ENCODE assay signal across 27 cellular contexts in genomic region chr3:9697892-9698291, GRCh38. TPM values are rescaled to one million over a fixed set of nuclear protein-coding genes. Genes with fewer than 3 reads are reported as not detected.
A peak's percentile ranks its signal among the peaks of the same experiment; 100 is the strongest.
DNase-seq lines count a peak whose midpoint lies in the region; ATAC-seq, FAIRE-seq and TF ChIP-seq lines count a peak whose summit lies in the region.
"Had no signal": no experiment of that assay in that cellular context is flagged by ENCODE, and none has a peak within 500 bp of the region (broad histone marks: within the 10 kb centered on the region; RNA-seq: fewer than 3 reads in every experiment).

No MANE protein-coding gene starts in this region.

- TF ChIP-seq RAD21 in GM12878 (IDR thresholded peaks at IDR 0.05; ENCODE audit: insufficient read depth, low read depth, low read length), result no peak

- CTCF ChIA-PET in GM12878 (lab: Yijun Ruan, JAX), result no interaction called here

- H3K4me1 ChIP-seq in GM12878 (ENCODE audit: control insufficient read depth, insufficient read depth, low read length) (no peaks in the 10 kb centered on the region), osteoblast (ENCODE audit: insufficient read depth, low read length) (no peaks in the 10 kb centered on the region), tibial artery (no peaks in the 10 kb centered on the region)
- H3K4me1 ChIP-seq: BLaER1, Caco-2 had no signal

- ATAC-seq in T-helper 17 cell, result no peak
- no peak for ATAC-seq in GM12878
- no peak for ATAC-seq in GM21576 (IDR thresholded peaks at IDR 0.05; ENCODE audit: unreplicated experiment)
- ATAC-seq: CD8-positive, alpha-beta T cell had no signal

- peaks cover 22% of the 10 kb centered on the region for H3K36me3 Mint-ChIP-seq in T-helper 17 cell (ENCODE audit: low read depth)

- H4K20me1 ChIP-seq in GM12878 (ENCODE audit: control insufficient read depth, insufficient read depth) (no peaks in the 10 kb centered on the region), osteoblast (ENCODE audit: insufficient read depth, low read length) (peaks cover under 1% of the 10 kb centered on the region)

- H3K27ac ChIP-seq in GM12878 (ENCODE audit: control insufficient read depth, insufficient read depth) (no peak overlapping the region), osteoblast (ENCODE audit: low read depth, low read length) (no peak overlapping the region), temporal lobe (ENCODE audit: low read depth, low read length) (peak overlapping the region; percentile 14), tibial artery (no peak overlapping the region)
- H3K27ac ChIP-seq: 22Rv1, BLaER1, C4-2B, GM23248 had no signal

- FAIRE-seq in GM12878 (lab: Jason Lieb, UNC), result no peak
- FAIRE-seq: A204.1, D721Med, GM12891, GM18507, H1 had no signal

- TF ChIP-seq POLR2A in GM12878 (IDR thresholded peaks at IDR 0.05; ENCODE audit: low read depth, low read length), result peak; percentile 49; the same call in 1 of the 2 replicates

- DNase-seq in T-helper 17 cell (no peak), GM12878 (ENCODE audit: low read depth, low spot score) (no peak), osteoblast (ENCODE audit: insufficient read length, low spot score, missing footprints) (peak; percentile 50), tibial artery (no peak), D341Med (ENCODE audit: low spot score) (no peak)
- DNase-seq: Caco-2; CD4-positive, CD25-positive, alpha-beta regulatory T cell; CD8-positive, alpha-beta T cell; DMS 273 treated with DMSO at 0.1 percent for 48 hours; DMS79; EL; GDM1; GM23248; H7; HCEC 1CT had no signal

- RAD21 ChIA-PET in GM12878 (lab: Charles Lee; ENCODE audit: unreplicated experiment), result interaction anchor here (0.8 kb wide), 1 partner anchor 194 kb away, joined by 3 read pairs; no protein-coding TSS in a partner anchor

- H3K4me3 ChIP-seq in GM12878 (no peak overlapping the region), osteoblast (ENCODE audit: insufficient read depth, low read length) (no peak overlapping the region), tibial artery (no peak overlapping the region)
- H3K4me3 ChIP-seq: BLaER1, GM23248 had no signal

- H3K4me3 Mint-ChIP-seq in T-helper 17 cell, result no peak overlapping the region
- H3K4me3 Mint-ChIP-seq: B cell; CD4-positive, CD25-positive, alpha-beta regulatory T cell; CD8-positive, alpha-beta T cell had no signal

- no peaks in the 10 kb centered on the region for H3K27me3 ChIP-seq in GM12878 (replicated peaks in 1 of 2; ENCODE audit: control insufficient read depth in 2 of 2, insufficient read depth in 2 of 2, low read length in 1 of 2)
- no peaks in the 10 kb centered on the region for H3K27me3 ChIP-seq in osteoblast (ENCODE audit: insufficient read depth, low read length)
- no peaks in the 10 kb centered on the region for H3K27me3 ChIP-seq in tibial artery

- H3K4me1 Mint-ChIP-seq in T-helper 17 cell, result peaks cover 6% of the 10 kb centered on the region

- SMC1A ChIA-PET in GM12878 (lab: Charles Lee; ENCODE audit: uncharacterized antibody, unreplicated experiment), result no interaction called here

- H3K9ac ChIP-seq in GM12878 (ENCODE audit: control insufficient read depth, insufficient read depth, low read length), result no peak overlapping the region
- H3K9ac ChIP-seq: BLaER1, GM23248 had no signal

- H3K79me2 ChIP-seq in GM12878 (ENCODE audit: control insufficient read depth, insufficient read depth, low read length) (no peaks in the 10 kb centered on the region), osteoblast (ENCODE audit: insufficient read depth, low read length) (no peaks in the 10 kb centered on the region)

- POLR2A ChIA-PET in GM12878 (lab: Charles Lee), result no interaction called here

- no peak for TF ChIP-seq EP300 in GM12878 (IDR thresholded peaks at IDR 0.05; ENCODE audit: borderline replicate concordance in 1 of 2, control insufficient read depth in 1 of 2, low read depth in 2 of 2, low read length in 2 of 2)

- H3K27me3 Mint-ChIP-seq in T-helper 17 cell, result peaks cover 1% of the 10 kb centered on the region
- H3K27me3 Mint-ChIP-seq: CD4-positive, CD25-positive, alpha-beta regulatory T cell had no signal

- 50% methylated on average over 4 of the region's 4 CpGs for WGBS in GM12878 (ENCODE audit: insufficient coverage, insufficient replicate concordance, low lambda C conversion rate, missing lambda C conversion rate)

- intact Hi-C loops in GM12878 (cut with micrococcal nuclease; ENCODE audit: unreplicated experiment), result no loop called here
- intact Hi-C loops in tibial artery (cut with DNase I; ENCODE audit: low total_unique reads), result no loop called here

- no TSS peak for BruUV-seq in GM12878 (replicated peaks; lab: Mats Ljungman, UMichigan)

- no peak for TF ChIP-seq CTCF in GM12878 (IDR thresholded peaks at IDR 0.05 in 2 of 3, conservative IDR thresholded peaks at IDR 0.05 in 1 of 3; ENCODE audit: control insufficient read depth in 2 of 3, extremely low read depth in 1 of 3, insufficient read depth in 1 of 3, low read depth in 3 of 3, low read length in 3 of 3)
- no peak for TF ChIP-seq CTCF in osteoblast (IDR thresholded peaks at IDR 0.05; ENCODE audit: extremely low read depth, low read depth, low read length)
- no peak for TF ChIP-seq CTCF in tibial artery (IDR thresholded peaks at IDR 0.05)

- H3K27ac Mint-ChIP-seq in T-helper 17 cell, result peak overlapping the region; percentile 88
- H3K27ac Mint-ChIP-seq: B cell; CD4-positive, CD25-positive, alpha-beta regulatory T cell; CD8-positive, alpha-beta T cell had no signal

- H3K4me2 ChIP-seq in GM12878 (ENCODE audit: control insufficient read depth, insufficient read depth) (no peak overlapping the region), osteoblast (ENCODE audit: insufficient read depth, low read length) (no peak overlapping the region)
- H3K4me2 ChIP-seq: BLaER1 had no signal

- H3K36me3 ChIP-seq in GM12878 (ENCODE audit: control insufficient read depth in 2 of 2, insufficient read depth in 2 of 2, low read length in 1 of 2), result peaks cover 12 to 15% of the 10 kb centered on the region in 2 experiments; a peak in 3 of 4 replicates
- H3K36me3 ChIP-seq in osteoblast (ENCODE audit: insufficient read depth, low read length), result peaks cover 22% of the 10 kb centered on the region
- H3K36me3 ChIP-seq in tibial artery, result peaks cover 49 to 100% (median 88%) of the 10 kb centered on the region in 3 donors

- H2AFZ ChIP-seq in GM12878 (ENCODE audit: control insufficient read depth, low read depth, low read length), result no peak overlapping the region
- no peak overlapping the region for H2AFZ ChIP-seq in osteoblast (ENCODE audit: low read length)
- H2AFZ ChIP-seq: GM23248 had no signal

- in situ Hi-C loops in GM12878 (cut with MboI), result no loop called here

- H3K9me3 ChIP-seq in T-helper 17 cell (ENCODE audit: control insufficient read depth, low read length, poor library complexity, severe bottlenecking) (no peaks in the 10 kb centered on the region), GM12878 (replicated peaks; ENCODE audit: control insufficient read depth, insufficient read depth, low read length) (no peaks in the 10 kb centered on the region), osteoblast (ENCODE audit: low read depth, low read length) (no peaks in the 10 kb centered on the region), tibial artery (no peaks in the 10 kb centered on the region)
- H3K9me3 ChIP-seq: BLaER1, Caco-2 had no signal

RNA-seq across cellular contexts. Expression of gene CPNE9, which starts 5.7 kb away (rescaled TPM):
- total RNA-seq in T-helper 17 cell, result not detected
- total RNA-seq in GM12878 (2013; cell fraction: nucleolus; rRNA removed), result not detected in 2 replicates
- total RNA-seq in GM12878 (2014; rRNA removed), result not detected in 2 replicates
- total RNA-seq in GM12878 (2014; rRNA removed; fragmentation: Illumina TruSeq; extraction: Trizol), result not detected in 2 replicates
- total RNA-seq in GM12878 (2021), result not detected in 2 replicates
- not detected for polyA plus RNA-seq in GM12878 (2011; ENCODE audit: low read depth)
- 0.05 TPM in 1 of 2 replicates, not detected in the other for polyA plus RNA-seq in GM12878 (2011; rRNA removed)
- 0.04 TPM in 1 of 2 replicates, not detected in the other for polyA plus RNA-seq in GM12878 (2011; cell fraction: cytosol; rRNA removed)
- 0.12 and 0.18 TPM in 2 replicates for polyA plus RNA-seq in GM12878 (2011; cell fraction: nucleus; rRNA removed)
- polyA plus RNA-seq in GM12878 (2012), result 0.09 TPM in 1 of 2 replicates, not detected in the other
- not detected in 2 replicates for polyA plus RNA-seq in GM12878 (2014; fragmentation: Illumina TruSeq; extraction: Trizol)
- under 1 TPM in 1 of 2 experiments, not detected in 1; 0.02 TPM for polyA plus RNA-seq in GM12878 (2014; fragmentation: Nextera tagmentation; extraction: Ambion mirVana)
- polyA plus RNA-seq in GM12878 (2014; rRNA removed), result 0.12 TPM in 1 of 2 replicates, not detected in the other
- polyA plus RNA-seq in GM12878 (2016; fragmentation: Nextera tagmentation; extraction: Ambion mirVana), result not detected
- polyA minus RNA-seq in GM12878 (2011; rRNA and poly(A)+ RNA removed), result not detected in 2 replicates
- not detected in 2 replicates for polyA minus RNA-seq in GM12878 (2011; cell fraction: cytosol; rRNA and poly(A)+ RNA removed)
- 0.24 TPM in 1 of 2 replicates, not detected in the other for polyA minus RNA-seq in GM12878 (2011; cell fraction: nucleus; rRNA and poly(A)+ RNA removed)
- total RNA-seq in osteoblast, result not detected in 2 replicates
- 0.49 TPM for total RNA-seq in temporal lobe
- total RNA-seq: Caco-2; CD4-positive, CD25-positive, alpha-beta regulatory T cell; GM23248 had no signal
- polyA plus RNA-seq: AG04450; CD4-positive, CD25-positive, alpha-beta regulatory T cell; GM23248 had no signal

RNA-seq across cellular contexts. Expression of gene BRPF1, which starts 33.6 kb away (rescaled TPM):
- total RNA-seq in T-helper 17 cell (10 to 100 TPM; 31.8 to 41.0 TPM), GM12878 (2014; rRNA removed) (19.2 and 21.9 TPM in 2 replicates), GM12878 (2014; rRNA removed; fragmentation: Illumina TruSeq; extraction: Trizol) (11.1 and 13.6 TPM in 2 replicates), GM12878 (2021) (21.3 and 25.3 TPM in 2 replicates), osteoblast (14.1 and 14.5 TPM in 2 replicates), temporal lobe (13.5 TPM)
- total RNA-seq in GM12878 (2013; cell fraction: nucleolus; rRNA removed), result 14.4 and 20.3 TPM in 2 replicates
- 9.6 TPM for polyA plus RNA-seq in GM12878 (2011; ENCODE audit: low read depth)
- polyA plus RNA-seq in GM12878 (2011; rRNA removed) (3.9 and 9.0 TPM in 2 replicates), GM12878 (2014; fragmentation: Illumina TruSeq; extraction: Trizol) (6.4 and 13.6 TPM in 2 replicates), GM12878 (2014; fragmentation: Nextera tagmentation; extraction: Ambion mirVana) (1 to 10 TPM; 1.2 to 1.4 TPM), GM12878 (2014; rRNA removed) (18.6 and 20.7 TPM in 2 replicates), GM12878 (2016; fragmentation: Nextera tagmentation; extraction: Ambion mirVana) (10 to 100 TPM; 13.0 to 14.4 TPM)
- 9.6 and 12.7 TPM in 2 replicates for polyA plus RNA-seq in GM12878 (2011; cell fraction: cytosol; rRNA removed)
- polyA plus RNA-seq in GM12878 (2011; cell fraction: nucleus; rRNA removed), result 34.9 and 45.0 TPM in 2 replicates
- polyA plus RNA-seq in GM12878 (2012), result 9.3 and 15.7 TPM in 2 replicates
- 8.1 and 12.0 TPM in 2 replicates for polyA minus RNA-seq in GM12878 (2011; rRNA and poly(A)+ RNA removed)
- 5.2 and 8.1 TPM in 2 replicates for polyA minus RNA-seq in GM12878 (2011; cell fraction: cytosol; rRNA and poly(A)+ RNA removed)
- polyA minus RNA-seq in GM12878 (2011; cell fraction: nucleus; rRNA and poly(A)+ RNA removed), result 9.6 and 19.1 TPM in 2 replicates

RNA-seq across cellular contexts. Expression of gene MTMR14, which starts 48.6 kb away (rescaled TPM):
- total RNA-seq in T-helper 17 cell (100 to 1,000 TPM in 1 of 2 donors, 10 to 100 TPM in 1; 79.6 to 102 TPM), GM12878 (2014; rRNA removed) (63.0 and 69.5 TPM in 2 replicates), GM12878 (2014; rRNA removed; fragmentation: Illumina TruSeq; extraction: Trizol) (39.0 and 41.4 TPM in 2 replicates), GM12878 (2021) (55.0 and 57.3 TPM in 2 replicates), osteoblast (47.1 and 47.4 TPM in 2 replicates), temporal lobe (12.0 TPM)
- total RNA-seq in GM12878 (2013; cell fraction: nucleolus; rRNA removed), result 60.9 and 63.3 TPM in 2 replicates
- polyA plus RNA-seq in GM12878 (2011; ENCODE audit: low read depth), result 36.0 TPM
- polyA plus RNA-seq in GM12878 (2011; rRNA removed) (43.0 and 55.9 TPM in 2 replicates), GM12878 (2014; fragmentation: Illumina TruSeq; extraction: Trizol) (44.6 and 53.9 TPM in 2 replicates), GM12878 (2014; fragmentation: Nextera tagmentation; extraction: Ambion mirVana) (10 to 100 TPM; 13.0 to 16.9 TPM), GM12878 (2014; rRNA removed) (44.0 and 56.1 TPM in 2 replicates), GM12878 (2016; fragmentation: Nextera tagmentation; extraction: Ambion mirVana) (10 to 100 TPM; 56.8 to 64.0 TPM)
- 59.8 and 68.6 TPM in 2 replicates for polyA plus RNA-seq in GM12878 (2011; cell fraction: cytosol; rRNA removed)
- polyA plus RNA-seq in GM12878 (2011; cell fraction: nucleus; rRNA removed), result 64.6 and 71.3 TPM in 2 replicates
- 37.4 and 55.2 TPM in 2 replicates for polyA plus RNA-seq in GM12878 (2012)
- polyA minus RNA-seq in GM12878 (2011; rRNA and poly(A)+ RNA removed), result 68.7 and 74.9 TPM in 2 replicates
- 22.2 and 26.2 TPM in 2 replicates for polyA minus RNA-seq in GM12878 (2011; cell fraction: cytosol; rRNA and poly(A)+ RNA removed)
- 33.7 and 43.8 TPM in 2 replicates for polyA minus RNA-seq in GM12878 (2011; cell fraction: nucleus; rRNA and poly(A)+ RNA removed)

RNA-seq across cellular contexts. Expression of gene OGG1, which starts 51.9 kb away (rescaled TPM):
- 10 to 100 TPM; 18.4 to 22.6 TPM for total RNA-seq in T-helper 17 cell
- total RNA-seq in GM12878 (2013; cell fraction: nucleolus; rRNA removed), result 41.7 and 49.6 TPM in 2 replicates
- total RNA-seq in GM12878 (2014; rRNA removed), result 32.0 and 32.1 TPM in 2 replicates
- 21.1 and 23.5 TPM in 2 replicates for total RNA-seq in GM12878 (2014; rRNA removed; fragmentation: Illumina TruSeq; extraction: Trizol)
- total RNA-seq in GM12878 (2021), result 24.3 TPM in 2 replicates
- polyA plus RNA-seq in GM12878 (2011; ENCODE audit: low read depth), result 5.8 TPM
- 14.2 and 22.8 TPM in 2 replicates for polyA plus RNA-seq in GM12878 (2011; rRNA removed)
- polyA plus RNA-seq in GM12878 (2011; cell fraction: cytosol; rRNA removed), result 21.7 and 32.7 TPM in 2 replicates
- polyA plus RNA-seq in GM12878 (2011; cell fraction: nucleus; rRNA removed), result 29.9 and 35.3 TPM in 2 replicates
- 10.2 and 11.8 TPM in 2 replicates for polyA plus RNA-seq in GM12878 (2012)
- 27.4 and 30.1 TPM in 2 replicates for polyA plus RNA-seq in GM12878 (2014; fragmentation: Illumina TruSeq; extraction: Trizol)
- polyA plus RNA-seq in GM12878 (2014; fragmentation: Nextera tagmentation; extraction: Ambion mirVana), result 1 to 10 TPM; 4.8 to 6.9 TPM
- polyA plus RNA-seq in GM12878 (2014; rRNA removed), result 35.4 and 38.7 TPM in 2 replicates
- 10 to 100 TPM; 35.6 to 38.8 TPM for polyA plus RNA-seq in GM12878 (2016; fragmentation: Nextera tagmentation; extraction: Ambion mirVana)
- polyA minus RNA-seq in GM12878 (2011; rRNA and poly(A)+ RNA removed), result 45.5 and 72.0 TPM in 2 replicates
- polyA minus RNA-seq in GM12878 (2011; cell fraction: cytosol; rRNA and poly(A)+ RNA removed), result 16.0 and 21.1 TPM in 2 replicates
- polyA minus RNA-seq in GM12878 (2011; cell fraction: nucleus; rRNA and poly(A)+ RNA removed), result 36.9 and 69.6 TPM in 2 replicates
- 24.8 and 25.7 TPM in 2 replicates for total RNA-seq in osteoblast
- 51.9 TPM for total RNA-seq in temporal lobe
